Comparison of ENCODE assay signal across 24 cellular contexts in the genomic region with DNA sequence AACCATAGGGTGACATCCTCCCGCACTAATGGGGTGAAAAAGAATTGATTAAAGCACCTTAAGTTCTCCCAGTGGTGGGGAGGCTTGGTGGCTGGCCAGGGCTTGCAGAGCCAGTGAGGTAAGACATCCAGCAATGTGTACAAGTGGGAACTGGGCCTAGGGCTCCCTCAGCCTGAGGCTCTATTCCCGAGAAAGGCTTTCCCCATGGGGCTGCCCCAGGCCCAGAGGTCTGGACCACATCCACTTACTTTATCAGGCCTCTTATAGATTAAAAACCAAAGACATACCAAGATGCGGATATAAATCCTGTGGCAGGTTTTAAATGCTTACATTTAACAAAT. TPM values are rescaled to one million over a fixed set of nuclear protein-coding genes. Genes with fewer than 3 reads are reported as not detected.
DNase-seq lines count a peak whose midpoint lies in the region; ATAC-seq and TF ChIP-seq lines count a peak whose summit lies in the region.
"Had no signal": no experiment of that assay in that cellular context is flagged by ENCODE, and none has a peak within 500 bp of the region (broad histone marks: within the 10 kb centered on the region; RNA-seq: fewer than 3 reads in every experiment).

No MANE protein-coding gene starts in this region.

- no peak overlapping the region for H3K4me3 Mint-ChIP-seq in activated T-cell treated with anti-CD3 and anti-CD28 coated beads, Interleukin-2, amount 50 U/mL, for 24 hours
- no peak overlapping the region for H3K4me3 Mint-ChIP-seq in activated T-helper 1 cell treated with anti-CD3 and anti-CD28 coated beads, Interleukin-12 subunit alpha, Interleukin-12 subunit beta, Interleukin-2, Interleukin-4 antibody, amounts not matched to agents 30 ng/mL and 10 ng/mL and 1 ng/mL, durations not matched to agents 14 hours and 24 hours and 36 hours
- no peak overlapping the region for H3K4me3 Mint-ChIP-seq in central memory CD8-positive, alpha-beta T cell
- H3K4me3 Mint-ChIP-seq: activated CD4-positive, alpha-beta T cell treated with anti-CD3 and anti-CD28 coated beads for 36 hours; activated CD8-positive, alpha-beta memory T cell treated with anti-CD3 and anti-CD28 coated beads, Interleukin-2, amount 10 ng/mL, durations not matched to agents 7 days and 5 days; nephron progenitor cell had no signal

- H3K36me3 Mint-ChIP-seq in activated T-cell treated with anti-CD3 and anti-CD28 coated beads, Interleukin-2, amount 50 U/mL, for 24 hours (ENCODE audit: low read depth) = no peaks in the 10 kb centered on the region
- no peaks in the 10 kb centered on the region for H3K36me3 Mint-ChIP-seq in activated T-helper 1 cell treated with anti-CD3 and anti-CD28 coated beads, Interleukin-12 subunit alpha, Interleukin-12 subunit beta, Interleukin-2, Interleukin-4 antibody, amounts not matched to agents 30 ng/mL and 10 ng/mL and 1 ng/mL, durations not matched to agents 14 hours and 24 hours and 36 hours (ENCODE audit: low read depth)
- H3K36me3 Mint-ChIP-seq in central memory CD8-positive, alpha-beta T cell (ENCODE audit: insufficient read depth) = peaks cover 4% of the 10 kb centered on the region
- H3K36me3 Mint-ChIP-seq: activated CD8-positive, alpha-beta memory T cell treated with anti-CD3 and anti-CD28 coated beads, Interleukin-2, amount 10 ng/mL, durations not matched to agents 7 days and 5 days had no signal

- H3K36me3 ChIP-seq in thoracic aorta = no peaks in the 10 kb centered on the region
- H3K36me3 ChIP-seq: colonic mucosa, left ventricle myocardium inferior, ovary, SJSA1 had no signal

- H3K27ac ChIP-seq in thoracic aorta = peak overlapping the region; percentile 0 to 44
- H3K27ac ChIP-seq: colonic mucosa, left ventricle myocardium inferior, ovary, SJSA1 had no signal

- H3K4me1 Mint-ChIP-seq in activated T-cell treated with anti-CD3 and anti-CD28 coated beads, Interleukin-2, amount 50 U/mL, for 24 hours (ENCODE audit: low read depth) = peaks cover 49% of the 10 kb centered on the region
- H3K4me1 Mint-ChIP-seq in activated T-helper 1 cell treated with anti-CD3 and anti-CD28 coated beads, Interleukin-12 subunit alpha, Interleukin-12 subunit beta, Interleukin-2, Interleukin-4 antibody, amounts not matched to agents 30 ng/mL and 10 ng/mL and 1 ng/mL, durations not matched to agents 14 hours and 24 hours and 36 hours (ENCODE audit: low read depth) = peaks cover 54% of the 10 kb centered on the region
- peaks cover 10% of the 10 kb centered on the region for H3K4me1 Mint-ChIP-seq in central memory CD8-positive, alpha-beta T cell

- no peak for ATAC-seq in central memory CD8-positive, alpha-beta T cell (replicated peaks; ENCODE audit: extremely low read depth, poor library complexity, severe bottlenecking)
- no peak for ATAC-seq in thoracic aorta (ENCODE audit: insufficient number of reproducible peaks, low FRiP score, low read depth)
- ATAC-seq: activated CD4-positive, alpha-beta T cell treated with anti-CD3 and anti-CD28 coated beads for 36 hours; activated CD8-positive, alpha-beta memory T cell treated with anti-CD3 and anti-CD28 coated beads, Interleukin-2, amount 10 ng/mL, durations not matched to agents 7 days and 5 days; right cardiac atrium had no signal

- H3K4me3 ChIP-seq in thoracic aorta = no peak overlapping the region
- H3K4me3 ChIP-seq: colonic mucosa, left ventricle myocardium inferior, ovary, SJSA1 had no signal

- H3K4me1 ChIP-seq in thoracic aorta (ENCODE audit: control insufficient read depth in 1 of 2, low read depth in 2 of 2) = peaks cover 8 to 41% of the 10 kb centered on the region in 2 donors
- H3K4me1 ChIP-seq: colonic mucosa had no signal

- peaks cover 3% of the 10 kb centered on the region for H3K9me3 Mint-ChIP-seq in activated T-cell treated with anti-CD3 and anti-CD28 coated beads, Interleukin-2, amount 50 U/mL, for 24 hours
- no peaks in the 10 kb centered on the region for H3K9me3 Mint-ChIP-seq in activated T-helper 1 cell treated with anti-CD3 and anti-CD28 coated beads, Interleukin-12 subunit alpha, Interleukin-12 subunit beta, Interleukin-2, Interleukin-4 antibody, amounts not matched to agents 30 ng/mL and 10 ng/mL and 1 ng/mL, durations not matched to agents 14 hours and 24 hours and 36 hours
- H3K9me3 Mint-ChIP-seq in central memory CD8-positive, alpha-beta T cell = peaks cover 5% of the 10 kb centered on the region

- no peaks in the 10 kb centered on the region for H3K27me3 ChIP-seq in thoracic aorta (replicated peaks; ENCODE audit: insufficient read depth)
- H3K27me3 ChIP-seq: colonic mucosa, ovary, SJSA1 had no signal

- H3K9me3 ChIP-seq in thoracic aorta = no peaks in the 10 kb centered on the region
- H3K9me3 ChIP-seq: colonic mucosa, left ventricle myocardium inferior, ovary, SJSA1 had no signal

- no peak for TF ChIP-seq CTCF in thoracic aorta (IDR thresholded peaks at IDR 0.05)

- intact Hi-C loops in activated T-helper 1 cell treated with anti-CD3 and anti-CD28 coated beads, Interleukin-12 subunit alpha, Interleukin-12 subunit beta, Interleukin-2, Interleukin-4 antibody, amounts not matched to agents 30 ng/mL and 10 ng/mL and 1 ng/mL, durations not matched to agents 14 hours and 24 hours and 36 hours (cut with micrococcal nuclease) = loop anchor here (10.0 kb wide), 1 partner anchor 318 kb away; the partner anchor contains the start of gene FSTL4

- DNase-seq in activated T-cell treated with anti-CD3 and anti-CD28 coated beads, Interleukin-2, amount 50 U/mL, for 24 hours = no peak
- DNase-seq in activated T-cell treated with anti-CD3 and anti-CD28 coated beads, Interleukin-2, amount 50 U/mL, for 1 hour = no peak
- no peak for DNase-seq in activated T-helper 1 cell treated with anti-CD3 and anti-CD28 coated beads, Interleukin-12 subunit alpha, Interleukin-12 subunit beta, Interleukin-2, Interleukin-4 antibody, amounts not matched to agents 30 ng/mL and 10 ng/mL and 1 ng/mL, durations not matched to agents 14 hours and 24 hours and 36 hours (ENCODE audit: low spot score)
- no peak for DNase-seq in central memory CD8-positive, alpha-beta T cell (ENCODE audit: low spot score in 2 of 2)
- no peak for DNase-seq in thoracic aorta (ENCODE audit: low spot score)
- DNase-seq in activated naive CD4-positive, alpha-beta T cell (lab: John Stamatoyannopoulos, UW) = no peak
- no peak for DNase-seq in HuH-7 (ENCODE audit: low spot score)
- no peak for DNase-seq in NCI-H82 (lab: John Stamatoyannopoulos, UW)
- DNase-seq: activated CD4-positive, alpha-beta T cell treated with anti-CD3 and anti-CD28 coated beads for 36 hours; activated CD8-positive, alpha-beta memory T cell treated with anti-CD3 and anti-CD28 coated beads, Interleukin-2, amount 10 ng/mL, durations not matched to agents 7 days and 5 days; colonic mucosa; GOT3; left ventricle myocardium inferior; midbrain; NCI-H2171 treated with DMSO at 0.1 percent for 48 hours; NCI-H524 treated with DMSO at 0.1 percent for 48 hours; nephron progenitor cell; ovary; stimulated activated CD4-positive, alpha-beta T cell treated with anti-CD3 and anti-CD28 coated beads, Interleukin-12 subunit alpha, Interleukin-12 subunit beta, amount 100 ng/mL, for 4 hours; stimulated activated CD4-positive, alpha-beta T cell treated with anti-CD3 and anti-CD28 coated beads, Interleukin-4, amount 100 ng/mL, for 24 hours; stimulated activated naive CD4-positive, alpha-beta T cell treated with Interleukin-2 at 50 U/mL for 16 hours; trophoblast cell had no signal

- H3K27ac Mint-ChIP-seq in activated T-cell treated with anti-CD3 and anti-CD28 coated beads, Interleukin-2, amount 50 U/mL, for 24 hours = peak overlapping the region; percentile 3
- peak overlapping the region; percentile 68 for H3K27ac Mint-ChIP-seq in activated T-helper 1 cell treated with anti-CD3 and anti-CD28 coated beads, Interleukin-12 subunit alpha, Interleukin-12 subunit beta, Interleukin-2, Interleukin-4 antibody, amounts not matched to agents 30 ng/mL and 10 ng/mL and 1 ng/mL, durations not matched to agents 14 hours and 24 hours and 36 hours
- H3K27ac Mint-ChIP-seq in central memory CD8-positive, alpha-beta T cell (ENCODE audit: low read depth) = peak overlapping the region; percentile 49
- H3K27ac Mint-ChIP-seq: activated CD8-positive, alpha-beta memory T cell treated with anti-CD3 and anti-CD28 coated beads, Interleukin-2, amount 10 ng/mL, durations not matched to agents 7 days and 5 days; nephron progenitor cell had no signal

- no peaks in the 10 kb centered on the region for H3K27me3 Mint-ChIP-seq in activated T-cell treated with anti-CD3 and anti-CD28 coated beads, Interleukin-2, amount 50 U/mL, for 24 hours
- H3K27me3 Mint-ChIP-seq in activated T-helper 1 cell treated with anti-CD3 and anti-CD28 coated beads, Interleukin-12 subunit alpha, Interleukin-12 subunit beta, Interleukin-2, Interleukin-4 antibody, amounts not matched to agents 30 ng/mL and 10 ng/mL and 1 ng/mL, durations not matched to agents 14 hours and 24 hours and 36 hours (ENCODE audit: insufficient read depth) = peaks cover 2% of the 10 kb centered on the region
- H3K27me3 Mint-ChIP-seq in central memory CD8-positive, alpha-beta T cell = no peaks in the 10 kb centered on the region
- H3K27me3 Mint-ChIP-seq: activated CD4-positive, alpha-beta T cell treated with anti-CD3 and anti-CD28 coated beads for 36 hours; activated CD8-positive, alpha-beta memory T cell treated with anti-CD3 and anti-CD28 coated beads, Interleukin-2, amount 10 ng/mL, durations not matched to agents 7 days and 5 days had no signal

RNA-seq across cellular contexts. Expression of gene C5orf15, which starts 35.3 kb away (rescaled TPM):
- total RNA-seq in activated T-helper 1 cell treated with anti-CD3 and anti-CD28 coated beads, Interleukin-12 subunit alpha, Interleukin-12 subunit beta, Interleukin-2, Interleukin-4 antibody, amounts not matched to agents 30 ng/mL and 10 ng/mL and 1 ng/mL, durations not matched to agents 14 hours and 24 hours and 36 hours = 50.0 and 50.8 TPM in 2 replicates
- total RNA-seq in thoracic aorta = 10 to 100 TPM; 39.5 to 56.1 TPM

Comparison
In these comparisons a context has a peak if more than half of its experiments do, and no peak if none do; other contexts are left out.
1. H3K27ac Mint-ChIP-seq: peak in every context shown above with its lines; median percentile 68 in activated T-helper 1 cell treated with anti-CD3 and anti-CD28 coated beads, Interleukin-12 subunit alpha, Interleukin-12 subunit beta, Interleukin-2, Interleukin-4 antibody, amounts not matched to agents 30 ng/mL and 10 ng/mL and 1 ng/mL, durations not matched to agents 14 hours and 24 hours and 36 hours; 49 in central memory CD8-positive, alpha-beta T cell; 3 in activated T-cell treated with anti-CD3 and anti-CD28 coated beads, Interleukin-2, amount 50 U/mL, for 24 hours.